In the genomic region with DNA sequence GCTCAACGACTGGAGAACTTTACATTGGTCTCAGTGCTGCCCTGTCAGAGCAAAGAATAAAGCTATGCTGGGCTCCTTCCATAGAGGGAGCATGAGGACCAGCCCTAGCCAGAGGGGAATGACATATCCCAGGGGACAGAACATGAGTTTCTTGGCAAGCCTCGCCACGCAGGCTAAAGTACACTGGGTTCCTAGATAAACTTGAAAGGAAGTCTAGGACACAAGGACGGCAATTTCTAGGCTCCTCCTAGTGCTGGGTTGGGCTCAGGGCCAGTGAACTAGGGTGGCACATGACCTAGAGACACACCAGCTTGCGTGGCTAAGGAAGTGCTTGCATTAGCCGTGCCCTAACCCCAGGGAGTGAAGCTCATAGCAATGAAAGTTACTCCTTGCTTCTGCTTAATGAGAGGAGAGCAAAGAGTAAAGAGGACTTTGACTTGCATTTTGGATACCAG, we compare ENCODE assay signal across 11 cellular contexts.
DNase-seq lines count a peak whose midpoint lies in the region; ATAC-seq and TF ChIP-seq lines count a peak whose summit lies in the region.
"Had no signal": no experiment of that assay in that cellular context is flagged by ENCODE, and none has a peak within 500 bp of the region (broad histone marks: within the 10 kb centered on the region; RNA-seq: fewer than 3 reads in every experiment).

No MANE protein-coding gene starts in this region.

- peaks cover 77% of the 10 kb centered on the region for H3K36me3 Mint-ChIP-seq in stimulated activated memory B cell treated with anti-CD40 and anti-IgM and Interleukin-4, amounts not matched to agents 10 μg/mL and 1 μg/mL and 100 μg/mL, for 72 hours

- H3K27ac Mint-ChIP-seq in stimulated activated memory B cell treated with anti-CD40 and anti-IgM and Interleukin-4, amounts not matched to agents 10 μg/mL and 1 μg/mL and 100 μg/mL, for 72 hours: no peak overlapping the region
- H3K27ac Mint-ChIP-seq: naive B cell had no signal

- DNase-seq in H4 (ENCODE audit: low spot score): peak; percentile 87
- DNase-seq in adrenal gland: peak; percentile 76 to 96 (median 92)
- peak; percentile 80 to 95 (median 84) for DNase-seq in heart left ventricle
- peak; percentile 4 for DNase-seq in pulmonary artery endothelial cell (ENCODE audit: low read depth, low spot score)
- DNase-seq in activated gamma-delta T cell treated with Interleukin-2 at 50 U/mL for 16 hours: no peak
- DNase-seq in activated CD4-positive, alpha-beta T cell treated with anti-CD3 and anti-CD28 coated beads for 48 hours: no peak
- no peak for DNase-seq in NCI-H1930 (lab: John Stamatoyannopoulos, UW)
- DNase-seq: EL, naive B cell, T-helper 1 cell had no signal

- no peaks in the 10 kb centered on the region for H3K27me3 Mint-ChIP-seq in stimulated activated memory B cell treated with anti-CD40 and anti-IgM and Interleukin-4, amounts not matched to agents 10 μg/mL and 1 μg/mL and 100 μg/mL, for 72 hours
- H3K27me3 Mint-ChIP-seq: naive B cell had no signal

- peak; percentile 13 to 64 (median 53) for TF ChIP-seq CTCF in adrenal gland (IDR thresholded peaks at IDR 0.05)
- peak in 11 of 12 donors; percentile 33 to 73 (median 49) for TF ChIP-seq CTCF in heart left ventricle (IDR thresholded peaks at IDR 0.05)

- H3K27me3 ChIP-seq in adrenal gland: no peaks in the 10 kb centered on the region
- no peaks in the 10 kb centered on the region for H3K27me3 ChIP-seq in heart left ventricle

- TF ChIP-seq POLR2A in adrenal gland (IDR thresholded peaks at IDR 0.05) (peak in 1 of 2 donors; percentile 45), heart left ventricle (IDR thresholded peaks at IDR 0.05) (no peak)

- H3K27ac ChIP-seq in adrenal gland (peak overlapping the region in 3 of 5 donors; percentile 34 to 66 (median 39)), heart left ventricle (peak overlapping the region in 11 of 12 donors; percentile 21 to 79 (median 61))

- H3K9me3 ChIP-seq in adrenal gland (replicated peaks in 1 of 3) (peaks cover 0 to 6% (median 5%) of the 10 kb centered on the region in 3 donors), heart left ventricle (peaks cover 0 to 16% (median 4%) of the 10 kb centered on the region in 12 donors)

- no peak overlapping the region for H3K4me3 Mint-ChIP-seq in stimulated activated memory B cell treated with anti-CD40 and anti-IgM and Interleukin-4, amounts not matched to agents 10 μg/mL and 1 μg/mL and 100 μg/mL, for 72 hours

- H3K4me1 Mint-ChIP-seq in stimulated activated memory B cell treated with anti-CD40 and anti-IgM and Interleukin-4, amounts not matched to agents 10 μg/mL and 1 μg/mL and 100 μg/mL, for 72 hours: peaks cover 6% of the 10 kb centered on the region

- ATAC-seq in heart left ventricle: peak; percentile 98 to 100 (median 100)
- no peak for ATAC-seq in stimulated activated memory B cell treated with anti-CD40 and anti-IgM and Interleukin-4, amounts not matched to agents 10 μg/mL and 1 μg/mL and 100 μg/mL, for 72 hours

- H3K9me3 Mint-ChIP-seq in stimulated activated memory B cell treated with anti-CD40 and anti-IgM and Interleukin-4, amounts not matched to agents 10 μg/mL and 1 μg/mL and 100 μg/mL, for 72 hours: peaks cover 11% of the 10 kb centered on the region

- H3K36me3 ChIP-seq in adrenal gland (replicated peaks in 1 of 2) (no peaks in the 10 kb centered on the region), heart left ventricle (peaks cover 0 to 11% (median 0%) of the 10 kb centered on the region in 9 donors)

- peaks cover 9 to 17% of the 10 kb centered on the region in 2 donors for H3K4me1 ChIP-seq in adrenal gland (replicated peaks in 1 of 2)
- H3K4me1 ChIP-seq in heart left ventricle: peaks cover 0 to 36% (median 12%) of the 10 kb centered on the region in 12 donors

- intact Hi-C loops in adrenal gland (cut with DNase I) (no loop called here), heart left ventricle (cut with DNase I) (loop anchor here in 6 of 10 donors (1.0 to 10.0 kb wide), 5 partner anchors 59 to 144 kb away; no protein-coding TSS in a partner anchor)

- H3K4me3 ChIP-seq in adrenal gland (no peak overlapping the region), heart left ventricle (no peak overlapping the region)

- WGBS in adrenal gland, 4 donors: 9 to 24% (median 15%) methylated on average over 5 to 6 of the region's 6 CpGs
- 2 to 13% (median 8%) methylated on average over 5 to 6 of the region's 6 CpGs for WGBS in heart left ventricle, 4 donors

Comparison
In these comparisons a context has a peak if more than half of its experiments do, and no peak if none do; other contexts are left out.
1. DNase-seq: peak in H4 (single experiment), adrenal gland (7 of 7), heart left ventricle (5 of 5) and pulmonary artery endothelial cell (single experiment); none in activated gamma-delta T cell treated with Interleukin-2 at 50 U/mL for 16 hours (single experiment), activated CD4-positive, alpha-beta T cell treated with anti-CD3 and anti-CD28 coated beads for 48 hours (single experiment) and NCI-H1930 (0 of 2).
2. intact Hi-C loops: an anchor here in heart left ventricle (1.0 to 10.0 kb wide); none called in adrenal gland.